1 cellular context compared by ENCODE assay signal in the genomic region with DNA sequence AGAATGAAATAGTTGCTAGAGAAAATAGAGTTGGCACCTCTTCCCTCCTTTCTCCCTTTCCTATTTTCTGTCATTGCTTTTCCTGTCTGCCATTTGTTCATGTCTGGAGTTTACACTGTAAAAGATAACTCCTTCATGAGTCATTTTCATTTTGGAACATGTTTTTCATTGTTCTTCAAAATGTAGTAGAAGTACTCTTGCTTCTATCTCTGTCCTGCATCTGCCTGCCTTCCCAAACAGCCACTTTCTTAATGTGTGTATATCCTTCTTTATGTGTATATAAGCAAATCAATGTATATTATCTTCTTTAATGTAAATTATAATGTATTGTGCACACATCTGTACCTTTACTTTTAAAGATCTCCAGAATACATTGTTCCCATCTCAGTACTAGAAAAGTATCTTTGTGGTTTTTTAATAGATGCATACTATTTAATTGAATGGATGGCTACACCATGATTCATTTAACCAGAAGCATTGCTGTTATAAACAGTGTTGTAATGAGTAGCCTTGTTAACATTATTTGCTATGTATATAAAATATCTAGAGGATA.
A peak's percentile ranks its signal among the peaks of the same experiment; 100 is the strongest.
TF ChIP-seq lines count a peak whose summit lies in the region.

No MANE protein-coding gene starts in this region.

TF ChIP-seq in K562, 482 proteins besides CTCF, POLR2A, EP300 and RAD21 (continued from another document and continues in another):
- peak; percentile 53 for TF ChIP-seq FOXM1 (IDR thresholded peaks at IDR 0.05; ENCODE audit: low read depth)
- no peak for TF ChIP-seq FOXM1 (CRISPR knock-in tag; IDR thresholded peaks at IDR 0.05; ENCODE audit: low read depth)
- TF ChIP-seq, protein P1, sequence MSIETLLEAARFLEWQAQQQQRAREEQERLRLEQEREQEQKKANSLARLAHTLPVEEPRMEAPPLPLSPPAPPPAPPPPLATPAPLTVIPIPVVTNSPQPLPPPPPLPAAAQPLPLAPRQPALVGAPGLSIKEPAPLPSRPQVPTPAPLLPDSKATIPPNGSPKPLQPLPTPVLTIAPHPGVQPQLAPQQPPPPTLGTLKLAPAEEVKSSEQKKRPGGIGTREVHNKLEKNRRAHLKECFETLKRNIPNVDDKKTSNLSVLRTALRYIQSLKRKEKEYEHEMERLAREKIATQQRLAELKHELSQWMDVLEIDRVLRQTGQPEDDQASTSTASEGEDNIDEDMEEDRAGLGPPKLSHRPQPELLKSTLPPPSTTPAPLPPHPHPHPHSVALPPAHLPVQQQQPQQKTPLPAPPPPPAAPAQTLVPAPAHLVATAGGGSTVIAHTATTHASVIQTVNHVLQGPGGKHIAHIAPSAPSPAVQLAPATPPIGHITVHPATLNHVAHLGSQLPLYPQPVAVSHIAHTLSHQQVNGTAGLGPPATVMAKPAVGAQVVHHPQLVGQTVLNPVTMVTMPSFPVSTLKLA (conservative IDR thresholded peaks at IDR 0.05) = 0 out of 4 replicates have a peak, but pooled peaks of 1 of the 2 experiments have one; percentile 14
- TF ChIP-seq ZNF431 (CRISPR knock-in tag; IDR thresholded peaks at IDR 0.05) = no peak
- TF ChIP-seq, protein P2, sequence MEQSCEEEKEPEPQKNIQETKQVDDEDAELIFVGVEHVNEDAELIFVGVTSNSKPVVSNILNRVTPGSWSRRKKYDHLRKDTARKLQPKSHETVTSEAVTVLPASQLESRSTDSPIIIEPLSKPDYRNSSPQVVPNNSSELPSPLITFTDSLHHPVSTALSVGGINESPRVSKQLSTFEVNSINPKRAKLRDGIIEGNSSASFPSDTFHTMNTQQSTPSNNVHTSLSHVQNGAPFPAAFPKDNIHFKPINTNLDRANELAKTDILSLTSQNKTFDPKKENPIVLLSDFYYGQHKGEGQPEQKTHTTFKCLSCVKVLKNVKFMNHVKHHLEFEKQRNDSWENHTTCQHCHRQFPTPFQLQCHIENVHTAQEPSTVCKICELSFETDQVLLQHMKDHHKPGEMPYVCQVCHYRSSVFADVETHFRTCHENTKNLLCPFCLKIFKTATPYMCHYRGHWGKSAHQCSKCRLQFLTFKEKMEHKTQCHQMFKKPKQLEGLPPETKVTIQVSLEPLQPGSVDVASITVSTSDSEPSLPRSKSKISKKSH (CRISPR knock-in tag; IDR thresholded peaks at IDR 0.05) = no peak
- 0 out of 2 replicates have a peak, but pooled peaks have one; percentile 27 for TF ChIP-seq NCOA1 (IDR thresholded peaks at IDR 0.05; ENCODE audit: low read depth)
- TF ChIP-seq TCF7L2 (IDR thresholded peaks at IDR 0.05; ENCODE audit: low read depth, low read length) = no peak
- TF ChIP-seq HCFC1 (IDR thresholded peaks at IDR 0.05; ENCODE audit: low read depth, low read length) = no peak
- TF ChIP-seq, protein P3, sequence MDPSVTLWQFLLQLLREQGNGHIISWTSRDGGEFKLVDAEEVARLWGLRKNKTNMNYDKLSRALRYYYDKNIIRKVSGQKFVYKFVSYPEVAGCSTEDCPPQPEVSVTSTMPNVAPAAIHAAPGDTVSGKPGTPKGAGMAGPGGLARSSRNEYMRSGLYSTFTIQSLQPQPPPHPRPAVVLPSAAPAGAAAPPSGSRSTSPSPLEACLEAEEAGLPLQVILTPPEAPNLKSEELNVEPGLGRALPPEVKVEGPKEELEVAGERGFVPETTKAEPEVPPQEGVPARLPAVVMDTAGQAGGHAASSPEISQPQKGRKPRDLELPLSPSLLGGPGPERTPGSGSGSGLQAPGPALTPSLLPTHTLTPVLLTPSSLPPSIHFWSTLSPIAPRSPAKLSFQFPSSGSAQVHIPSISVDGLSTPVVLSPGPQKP (CRISPR knock-in tag; IDR thresholded peaks at IDR 0.05) = no peak
- TF ChIP-seq SMARCA4 (IDR thresholded peaks at IDR 0.05) = peak; percentile 96
- no peak for TF ChIP-seq MCM7 (IDR thresholded peaks at IDR 0.05)
- TF ChIP-seq, protein P4, sequence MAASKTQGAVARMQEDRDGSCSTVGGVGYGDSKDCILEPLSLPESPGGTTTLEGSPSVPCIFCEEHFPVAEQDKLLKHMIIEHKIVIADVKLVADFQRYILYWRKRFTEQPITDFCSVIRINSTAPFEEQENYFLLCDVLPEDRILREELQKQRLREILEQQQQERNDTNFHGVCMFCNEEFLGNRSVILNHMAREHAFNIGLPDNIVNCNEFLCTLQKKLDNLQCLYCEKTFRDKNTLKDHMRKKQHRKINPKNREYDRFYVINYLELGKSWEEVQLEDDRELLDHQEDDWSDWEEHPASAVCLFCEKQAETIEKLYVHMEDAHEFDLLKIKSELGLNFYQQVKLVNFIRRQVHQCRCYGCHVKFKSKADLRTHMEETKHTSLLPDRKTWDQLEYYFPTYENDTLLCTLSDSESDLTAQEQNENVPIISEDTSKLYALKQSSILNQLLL (CRISPR knock-in tag; IDR thresholded peaks at IDR 0.05; ENCODE audit: borderline replicate concordance) = no peak
- TF ChIP-seq TEAD4 (IDR thresholded peaks at IDR 0.05; ENCODE audit: low read length) = peak; percentile 85
- no peak for TF ChIP-seq TEAD4 (CRISPR knock-in tag; IDR thresholded peaks at IDR 0.05; ENCODE audit: borderline replicate concordance)
- TF ChIP-seq SMARCE1 (IDR thresholded peaks at IDR 0.05) = peak; percentile 96
- no peak for TF ChIP-seq SRSF3 (IDR thresholded peaks at IDR 0.05; ENCODE audit: insufficient read depth, low read length)
- TF ChIP-seq, protein P5, sequence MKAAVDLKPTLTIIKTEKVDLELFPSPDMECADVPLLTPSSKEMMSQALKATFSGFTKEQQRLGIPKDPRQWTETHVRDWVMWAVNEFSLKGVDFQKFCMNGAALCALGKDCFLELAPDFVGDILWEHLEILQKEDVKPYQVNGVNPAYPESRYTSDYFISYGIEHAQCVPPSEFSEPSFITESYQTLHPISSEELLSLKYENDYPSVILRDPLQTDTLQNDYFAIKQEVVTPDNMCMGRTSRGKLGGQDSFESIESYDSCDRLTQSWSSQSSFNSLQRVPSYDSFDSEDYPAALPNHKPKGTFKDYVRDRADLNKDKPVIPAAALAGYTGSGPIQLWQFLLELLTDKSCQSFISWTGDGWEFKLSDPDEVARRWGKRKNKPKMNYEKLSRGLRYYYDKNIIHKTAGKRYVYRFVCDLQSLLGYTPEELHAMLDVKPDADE (conservative IDR thresholded peaks at IDR 0.05; ENCODE audit: control insufficient read depth, low read depth, low read length) = no peak
- TF ChIP-seq MYC (IDR thresholded peaks at IDR 0.05; ENCODE audit: low read depth, low read length) = 0 out of 2 replicates have a peak, but pooled peaks have one; percentile 18
- TF ChIP-seq MYC (CRISPR knock-in tag; IDR thresholded peaks at IDR 0.05; ENCODE audit: borderline replicate concordance, low read depth) = no peak
- TF ChIP-seq ZNF274 (IDR thresholded peaks at IDR 0.05; ENCODE audit: borderline replicate concordance, low read depth, low read length) = no peak
- TF ChIP-seq ZNF445 (CRISPR knock-in tag; IDR thresholded peaks at IDR 0.05; ENCODE audit: low read depth) = no peak
- TF ChIP-seq ETV1 (tag; conservative IDR thresholded peaks at IDR 0.05; ENCODE audit: low read depth) = no peak
- peak; percentile 74; the same call in 1 of the 2 replicates for TF ChIP-seq NFRKB (IDR thresholded peaks at IDR 0.05; ENCODE audit: low read depth)
- TF ChIP-seq FOS (IDR thresholded peaks at IDR 0.05; ENCODE audit: extremely low read depth, insufficient read length) = peak; percentile 25
- 0 out of 2 replicates have a peak, but pooled peaks have one; percentile 20 for TF ChIP-seq MYNN (IDR thresholded peaks at IDR 0.05)
- no peak for TF ChIP-seq MYNN (CRISPR knock-in tag; IDR thresholded peaks at IDR 0.05)
- TF ChIP-seq, protein P6, sequence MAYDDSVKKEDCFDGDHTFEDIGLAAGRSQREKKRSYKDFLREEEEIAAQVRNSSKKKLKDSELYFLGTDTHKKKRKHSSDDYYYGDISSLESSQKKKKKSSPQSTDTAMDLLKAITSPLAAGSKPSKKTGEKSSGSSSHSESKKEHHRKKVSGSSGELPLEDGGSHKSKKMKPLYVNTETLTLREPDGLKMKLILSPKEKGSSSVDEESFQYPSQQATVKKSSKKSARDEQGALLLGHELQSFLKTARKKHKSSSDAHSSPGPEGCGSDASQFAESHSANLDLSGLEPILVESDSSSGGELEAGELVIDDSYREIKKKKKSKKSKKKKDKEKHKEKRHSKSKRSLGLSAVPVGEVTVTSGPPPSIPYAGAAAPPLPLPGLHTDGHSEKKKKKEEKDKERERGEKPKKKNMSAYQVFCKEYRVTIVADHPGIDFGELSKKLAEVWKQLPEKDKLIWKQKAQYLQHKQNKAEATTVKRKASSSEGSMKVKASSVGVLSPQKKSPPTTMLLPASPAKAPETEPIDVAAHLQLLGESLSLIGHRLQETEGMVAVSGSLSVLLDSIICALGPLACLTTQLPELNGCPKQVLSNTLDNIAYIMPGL (CRISPR knock-in tag; IDR thresholded peaks at IDR 0.05) = no peak
- TF ChIP-seq, protein P7, sequence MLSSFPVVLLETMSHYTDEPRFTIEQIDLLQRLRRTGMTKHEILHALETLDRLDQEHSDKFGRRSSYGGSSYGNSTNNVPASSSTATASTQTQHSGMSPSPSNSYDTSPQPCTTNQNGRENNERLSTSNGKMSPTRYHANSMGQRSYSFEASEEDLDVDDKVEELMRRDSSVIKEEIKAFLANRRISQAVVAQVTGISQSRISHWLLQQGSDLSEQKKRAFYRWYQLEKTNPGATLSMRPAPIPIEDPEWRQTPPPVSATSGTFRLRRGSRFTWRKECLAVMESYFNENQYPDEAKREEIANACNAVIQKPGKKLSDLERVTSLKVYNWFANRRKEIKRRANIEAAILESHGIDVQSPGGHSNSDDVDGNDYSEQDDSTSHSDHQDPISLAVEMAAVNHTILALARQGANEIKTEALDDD (IDR thresholded peaks at IDR 0.05) = no peak
- TF ChIP-seq POLR3A (IDR thresholded peaks at IDR 0.05; ENCODE audit: borderline replicate concordance, extremely low read depth, insufficient read depth, insufficient read length) = no peak
- TF ChIP-seq SOX6 (IDR thresholded peaks at IDR 0.05) = peak; percentile 98
- no peak for TF ChIP-seq ETS2 (tag; IDR thresholded peaks at IDR 0.05; ENCODE audit: borderline replicate concordance, poor library complexity, severe bottlenecking)
- TF ChIP-seq NFIX (CRISPR knock-in tag; IDR thresholded peaks at IDR 0.05; ENCODE audit: low read depth) = no peak
- peak; percentile 92 for TF ChIP-seq JUND (IDR thresholded peaks at IDR 0.05; ENCODE audit: borderline replicate concordance, low read depth, low read length)
- peak; percentile 90; the same call in 2 of the 3 replicates for TF ChIP-seq JUND (tag; IDR thresholded peaks at IDR 0.05; ENCODE audit: borderline replicate concordance, low read depth, low read length)
- 0 out of 2 replicates have a peak, but pooled peaks have one; percentile 45 for TF ChIP-seq GATA2 (CRISPR knock-in tag; IDR thresholded peaks at IDR 0.05)
- TF ChIP-seq, protein P8, sequence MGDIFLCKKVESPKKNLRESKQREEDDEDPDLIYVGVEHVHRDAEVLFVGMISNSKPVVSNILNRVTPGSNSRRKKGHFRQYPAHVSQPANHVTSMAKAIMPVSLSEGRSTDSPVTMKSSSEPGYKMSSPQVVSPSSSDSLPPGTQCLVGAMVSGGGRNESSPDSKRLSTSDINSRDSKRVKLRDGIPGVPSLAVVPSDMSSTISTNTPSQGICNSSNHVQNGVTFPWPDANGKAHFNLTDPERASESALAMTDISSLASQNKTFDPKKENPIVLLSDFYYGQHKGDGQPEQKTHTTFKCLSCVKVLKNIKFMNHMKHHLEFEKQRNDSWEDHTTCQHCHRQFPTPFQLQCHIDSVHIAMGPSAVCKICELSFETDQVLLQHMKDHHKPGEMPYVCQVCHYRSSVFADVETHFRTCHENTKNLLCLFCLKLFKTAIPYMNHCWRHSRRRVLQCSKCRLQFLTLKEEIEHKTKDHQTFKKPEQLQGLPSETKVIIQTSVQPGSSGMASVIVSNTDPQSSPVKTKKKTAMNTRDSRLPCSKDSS (IDR thresholded peaks at IDR 0.05; ENCODE audit: low read depth, partially characterized antibody) = no peak
- TF ChIP-seq, protein P9, sequence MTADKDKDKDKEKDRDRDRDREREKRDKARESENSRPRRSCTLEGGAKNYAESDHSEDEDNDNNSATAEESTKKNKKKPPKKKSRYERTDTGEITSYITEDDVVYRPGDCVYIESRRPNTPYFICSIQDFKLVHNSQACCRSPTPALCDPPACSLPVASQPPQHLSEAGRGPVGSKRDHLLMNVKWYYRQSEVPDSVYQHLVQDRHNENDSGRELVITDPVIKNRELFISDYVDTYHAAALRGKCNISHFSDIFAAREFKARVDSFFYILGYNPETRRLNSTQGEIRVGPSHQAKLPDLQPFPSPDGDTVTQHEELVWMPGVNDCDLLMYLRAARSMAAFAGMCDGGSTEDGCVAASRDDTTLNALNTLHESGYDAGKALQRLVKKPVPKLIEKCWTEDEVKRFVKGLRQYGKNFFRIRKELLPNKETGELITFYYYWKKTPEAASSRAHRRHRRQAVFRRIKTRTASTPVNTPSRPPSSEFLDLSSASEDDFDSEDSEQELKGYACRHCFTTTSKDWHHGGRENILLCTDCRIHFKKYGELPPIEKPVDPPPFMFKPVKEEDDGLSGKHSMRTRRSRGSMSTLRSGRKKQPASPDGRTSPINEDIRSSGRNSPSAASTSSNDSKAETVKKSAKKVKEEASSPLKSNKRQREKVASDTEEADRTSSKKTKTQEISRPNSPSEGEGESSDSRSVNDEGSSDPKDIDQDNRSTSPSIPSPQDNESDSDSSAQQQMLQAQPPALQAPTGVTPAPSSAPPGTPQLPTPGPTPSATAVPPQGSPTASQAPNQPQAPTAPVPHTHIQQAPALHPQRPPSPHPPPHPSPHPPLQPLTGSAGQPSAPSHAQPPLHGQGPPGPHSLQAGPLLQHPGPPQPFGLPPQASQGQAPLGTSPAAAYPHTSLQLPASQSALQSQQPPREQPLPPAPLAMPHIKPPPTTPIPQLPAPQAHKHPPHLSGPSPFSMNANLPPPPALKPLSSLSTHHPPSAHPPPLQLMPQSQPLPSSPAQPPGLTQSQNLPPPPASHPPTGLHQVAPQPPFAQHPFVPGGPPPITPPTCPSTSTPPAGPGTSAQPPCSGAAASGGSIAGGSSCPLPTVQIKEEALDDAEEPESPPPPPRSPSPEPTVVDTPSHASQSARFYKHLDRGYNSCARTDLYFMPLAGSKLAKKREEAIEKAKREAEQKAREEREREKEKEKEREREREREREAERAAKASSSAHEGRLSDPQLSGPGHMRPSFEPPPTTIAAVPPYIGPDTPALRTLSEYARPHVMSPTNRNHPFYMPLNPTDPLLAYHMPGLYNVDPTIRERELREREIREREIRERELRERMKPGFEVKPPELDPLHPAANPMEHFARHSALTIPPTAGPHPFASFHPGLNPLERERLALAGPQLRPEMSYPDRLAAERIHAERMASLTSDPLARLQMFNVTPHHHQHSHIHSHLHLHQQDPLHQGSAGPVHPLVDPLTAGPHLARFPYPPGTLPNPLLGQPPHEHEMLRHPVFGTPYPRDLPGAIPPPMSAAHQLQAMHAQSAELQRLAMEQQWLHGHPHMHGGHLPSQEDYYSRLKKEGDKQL (CRISPR knock-in tag; IDR thresholded peaks at IDR 0.05; ENCODE audit: borderline replicate concordance) = no peak
- no peak for TF ChIP-seq ZKSCAN8 (CRISPR knock-in tag; IDR thresholded peaks at IDR 0.05)
- TF ChIP-seq ZNF830 (CRISPR knock-in tag; IDR thresholded peaks at IDR 0.05) = no peak
- peak; percentile 66 for TF ChIP-seq MTA2 (IDR thresholded peaks at IDR 0.05; ENCODE audit: low read depth)
- TF ChIP-seq, protein P10, sequence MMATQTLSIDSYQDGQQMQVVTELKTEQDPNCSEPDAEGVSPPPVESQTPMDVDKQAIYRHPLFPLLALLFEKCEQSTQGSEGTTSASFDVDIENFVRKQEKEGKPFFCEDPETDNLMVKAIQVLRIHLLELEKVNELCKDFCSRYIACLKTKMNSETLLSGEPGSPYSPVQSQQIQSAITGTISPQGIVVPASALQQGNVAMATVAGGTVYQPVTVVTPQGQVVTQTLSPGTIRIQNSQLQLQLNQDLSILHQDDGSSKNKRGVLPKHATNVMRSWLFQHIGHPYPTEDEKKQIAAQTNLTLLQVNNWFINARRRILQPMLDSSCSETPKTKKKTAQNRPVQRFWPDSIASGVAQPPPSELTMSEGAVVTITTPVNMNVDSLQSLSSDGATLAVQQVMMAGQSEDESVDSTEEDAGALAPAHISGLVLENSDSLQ (IDR thresholded peaks at IDR 0.05) = peak; percentile 56
- no peak for TF ChIP-seq SNIP1 (IDR thresholded peaks at IDR 0.05; ENCODE audit: low read depth)
- no peak for TF ChIP-seq PHB (CRISPR knock-in tag; IDR thresholded peaks at IDR 0.05)
- peak; percentile 17; the same call in 1 of the 2 replicates for TF ChIP-seq EP400 (IDR thresholded peaks at IDR 0.05)
